ENCODE assay signal across 18 cellular contexts in genomic region chr5:142390303-142390840, GRCh38.
A peak's percentile ranks its signal among the peaks of the same experiment; 100 is the strongest.
DNase-seq lines count a peak whose midpoint lies in the region; ATAC-seq, FAIRE-seq and TF ChIP-seq lines count a peak whose summit lies in the region.
"Had no signal": no experiment of that assay in that cellular context is flagged by ENCODE, and none has a peak within 500 bp of the region (broad histone marks: within the 10 kb centered on the region; RNA-seq: fewer than 3 reads in every experiment).

No MANE protein-coding gene starts in this region.

- H3K4me3 Mint-ChIP-seq in T-helper 17 cell, result no peak overlapping the region
- no peak overlapping the region for H3K4me3 Mint-ChIP-seq in activated CD8-positive, alpha-beta T cell treated with anti-CD3 and anti-CD28 coated beads for 36 hours

- H3K9me3 ChIP-seq in T-helper 17 cell (ENCODE audit: control insufficient read depth, low read length, poor library complexity, severe bottlenecking) (no peaks in the 10 kb centered on the region), iPS-18a (ENCODE audit: control insufficient read depth, low read depth, low read length) (no peaks in the 10 kb centered on the region), smooth muscle cell (replicated peaks; ENCODE audit: low read depth) (no peaks in the 10 kb centered on the region)
- H3K9me3 ChIP-seq: adrenal gland, prostate gland had no signal

- H3K4me3 ChIP-seq in iPS-18a (ENCODE audit: low read length) (no peak overlapping the region), smooth muscle cell (no peak overlapping the region)
- H3K4me3 ChIP-seq: adrenal gland, prostate gland had no signal

- no peaks in the 10 kb centered on the region for H3K36me3 Mint-ChIP-seq in T-helper 17 cell (ENCODE audit: low read depth)
- no peaks in the 10 kb centered on the region for H3K36me3 Mint-ChIP-seq in activated CD8-positive, alpha-beta T cell treated with anti-CD3 and anti-CD28 coated beads for 36 hours (ENCODE audit: low read depth)

- peaks cover 3% of the 10 kb centered on the region for H3K9me3 Mint-ChIP-seq in activated CD8-positive, alpha-beta T cell treated with anti-CD3 and anti-CD28 coated beads for 36 hours

- CTCF ChIA-PET in activated CD8-positive, alpha-beta T cell treated with anti-CD3 and anti-CD28 coated beads for 36 hours (lab: Charles Lee), result no interaction called here

- WGBS in smooth muscle cell (ENCODE audit: low lambda C conversion rate), result 31% methylated on average over 4 of the region's 4 CpGs

- no peaks in the 10 kb centered on the region for H3K79me2 ChIP-seq in smooth muscle cell (ENCODE audit: low read depth)

- ATAC-seq in T-helper 17 cell, result no peak
- no peak for ATAC-seq in activated CD8-positive, alpha-beta T cell treated with anti-CD3 and anti-CD28 coated beads for 36 hours

- H3K4me1 ChIP-seq in iPS-18a (ENCODE audit: control insufficient read depth, low read depth, low read length) (peaks cover 24% of the 10 kb centered on the region), smooth muscle cell (ENCODE audit: low read depth) (peaks cover 22% of the 10 kb centered on the region)
- H3K4me1 ChIP-seq: adrenal gland, prostate gland had no signal

- peak overlapping the region; percentile 58 for H3K4me2 ChIP-seq in smooth muscle cell

- FAIRE-seq in GM12891 (lab: Jason Lieb, UNC), result no peak
- FAIRE-seq: TTC549 had no signal

- H3K36me3 ChIP-seq in iPS-18a (ENCODE audit: control insufficient read depth, low read depth, low read length) (no peaks in the 10 kb centered on the region), smooth muscle cell (ENCODE audit: low read depth) (no peaks in the 10 kb centered on the region)
- H3K36me3 ChIP-seq: adrenal gland, prostate gland had no signal

- TF ChIP-seq POLR2A in GM12891 (IDR thresholded peaks at IDR 0.05; ENCODE audit: low read depth, low read length), result no peak

- TF ChIP-seq CTCF in smooth muscle cell (IDR thresholded peaks at IDR 0.05; ENCODE audit: borderline replicate concordance, insufficient read depth, poor library complexity, severe bottlenecking), result no peak
- TF ChIP-seq CTCF in activated CD8-positive, alpha-beta T cell treated with anti-CD3 and anti-CD28 coated beads for 36 hours (IDR thresholded peaks at IDR 0.05), result no peak

- H3K27ac ChIP-seq in iPS-18a (ENCODE audit: low read length), result peak overlapping the region; percentile 52
- no peak overlapping the region for H3K27ac ChIP-seq in smooth muscle cell (ENCODE audit: low read depth)
- H3K27ac ChIP-seq: C4-2B, prostate gland had no signal

- H3K27ac Mint-ChIP-seq in T-helper 17 cell, result peak overlapping the region; percentile 9
- H3K27ac Mint-ChIP-seq in activated CD8-positive, alpha-beta T cell treated with anti-CD3 and anti-CD28 coated beads for 36 hours, result no peak overlapping the region

- no peaks in the 10 kb centered on the region for H3F3A ChIP-seq in smooth muscle cell (ENCODE audit: low read depth)

- no peak overlapping the region for H3K9ac ChIP-seq in iPS-18a (ENCODE audit: low read length)
- no peak overlapping the region for H3K9ac ChIP-seq in smooth muscle cell (ENCODE audit: low read depth)

- peaks cover 6% of the 10 kb centered on the region for H3K27me3 Mint-ChIP-seq in T-helper 17 cell
- peaks cover 1% of the 10 kb centered on the region for H3K27me3 Mint-ChIP-seq in activated CD8-positive, alpha-beta T cell treated with anti-CD3 and anti-CD28 coated beads for 36 hours

- H3K27me3 ChIP-seq in iPS-18a (ENCODE audit: control insufficient read depth, insufficient read depth, low read length) (no peaks in the 10 kb centered on the region), smooth muscle cell (ENCODE audit: low read depth) (no peaks in the 10 kb centered on the region)
- H3K27me3 ChIP-seq: adrenal gland had no signal

- H4K20me1 ChIP-seq in smooth muscle cell (ENCODE audit: low read depth), result no peaks in the 10 kb centered on the region

- H3K4me1 Mint-ChIP-seq in T-helper 17 cell, result peaks cover 8% of the 10 kb centered on the region
- peaks cover 6% of the 10 kb centered on the region for H3K4me1 Mint-ChIP-seq in activated CD8-positive, alpha-beta T cell treated with anti-CD3 and anti-CD28 coated beads for 36 hours (ENCODE audit: low read depth)

- H2AFZ ChIP-seq in smooth muscle cell (ENCODE audit: low read depth), result no peak overlapping the region

- DNase-seq in GM03348 (ENCODE audit: low spot score), result peak; percentile 33
- DNase-seq in T-helper 17 cell, result no peak
- no peak for DNase-seq in smooth muscle cell (lab: John Stamatoyannopoulos, UW; ENCODE audit: unreplicated experiment)
- no peak for DNase-seq in GM12891 (ENCODE audit: insufficient read length, low spot score)
- DNase-seq in activated CD8-positive, alpha-beta T cell treated with anti-CD3 and anti-CD28 coated beads for 36 hours, result no peak
- DNase-seq in activated CD8-positive, alpha-beta memory T cell treated with anti-CD3 and anti-CD28 coated beads, Interleukin-2, amount 50 U/mL, for 4 hours, result no peak
- no peak for DNase-seq in EL
- DNase-seq: activated CD4-positive, alpha-beta T cell treated with anti-CD3 and anti-CD28 coated beads, Interleukin-2, amount 50 U/mL, for 4 hours; adrenal gland; cerebellar nuclear complex; DMS79 treated with DMSO at 0.1 percent for 48 hours; GOT3; head of caudate nucleus; NCI-H1694 treated with DMSO at 0.1 percent for 48 hours had no signal

- intact Hi-C loops in activated CD8-positive, alpha-beta T cell treated with anti-CD3 and anti-CD28 coated beads for 36 hours (cut with micrococcal nuclease), result no loop called here

- POLR2A ChIA-PET in activated CD8-positive, alpha-beta T cell treated with anti-CD3 and anti-CD28 coated beads for 36 hours (lab: Charles Lee), result no interaction called here

TF ChIP-seq in GM12891, 5 proteins besides CTCF, POLR2A, EP300 and RAD21:
- TF ChIP-seq TAF1 (IDR thresholded peaks at IDR 0.05; ENCODE audit: low read depth, low read length) (no peak), SPI1 (IDR thresholded peaks at IDR 0.05; ENCODE audit: low read depth, low read length) (no peak), PAX5 (IDR thresholded peaks at IDR 0.05; ENCODE audit: insufficient read depth, low read length, severe bottlenecking) (no peak), POU2F2 (IDR thresholded peaks at IDR 0.05; ENCODE audit: low read depth, low read length) (no peak), POLR2AphosphoS5 (IDR thresholded peaks at IDR 0.05; ENCODE audit: low read depth, low read length) (no peak)
